Comparison of ENCODE assay signal across 14 cellular contexts in genomic region chr21:25360593-25360992, GRCh38.
DNase-seq lines count a peak whose midpoint lies in the region; ATAC-seq and TF ChIP-seq lines count a peak whose summit lies in the region.
"Had no signal": no experiment of that assay in that cellular context is flagged by ENCODE, and none has a peak within 500 bp of the region (broad histone marks: within the 10 kb centered on the region; RNA-seq: fewer than 3 reads in every experiment).

No MANE protein-coding gene starts in this region.

- TF ChIP-seq CTCF in cardiac muscle cell (IDR thresholded peaks at IDR 0.05; ENCODE audit: low read depth, low read length): peak; percentile 22
- TF ChIP-seq CTCF in left ventricle myocardium inferior (IDR thresholded peaks at IDR 0.05; ENCODE audit: borderline replicate concordance): no peak
- peak; percentile 23 for TF ChIP-seq CTCF in chondrocyte (IDR thresholded peaks at IDR 0.05)

- H3K27me3 ChIP-seq in cardiac muscle cell (no peaks in the 10 kb centered on the region), left ventricle myocardium inferior (ENCODE audit: low read depth) (peaks cover 5% of the 10 kb centered on the region)
- H3K27me3 ChIP-seq: adrenal gland, tibial artery had no signal

- ATAC-seq in GM18505 (IDR thresholded peaks at IDR 0.05; ENCODE audit: unreplicated experiment): no peak

- H3K36me3 Mint-ChIP-seq in chondrocyte (ENCODE audit: low read depth): no peaks in the 10 kb centered on the region

- H3K4me1 ChIP-seq in cardiac muscle cell (ENCODE audit: low read depth) (no peaks in the 10 kb centered on the region), left ventricle myocardium inferior (no peaks in the 10 kb centered on the region)
- H3K4me1 ChIP-seq: adrenal gland, pancreas, tibial artery had no signal

- H3K9me3 Mint-ChIP-seq in chondrocyte (ENCODE audit: low read depth): peaks cover 9% of the 10 kb centered on the region

- H3K27me3 Mint-ChIP-seq in chondrocyte (ENCODE audit: low read depth): no peaks in the 10 kb centered on the region

- H3K4me3 ChIP-seq in cardiac muscle cell (no peak overlapping the region), left ventricle myocardium inferior (no peak overlapping the region)
- H3K4me3 ChIP-seq: adrenal gland, pancreas, tibial artery had no signal

- H3K27ac ChIP-seq in cardiac muscle cell (no peak overlapping the region), left ventricle myocardium inferior (replicated peaks) (no peak overlapping the region)
- H3K27ac ChIP-seq: adrenal gland, epithelial cell of prostate, pancreas, tibial artery had no signal

- DNase-seq in cardiac muscle cell (ENCODE audit: low read depth in 1 of 2, low spot score in 1 of 2) (no peak), left ventricle myocardium inferior (no peak), Kasumi-1 (lab: John Stamatoyannopoulos, UW) (peak; percentile 29 to 33), chondrocyte (ENCODE audit: low spot score) (no peak), SHP77 treated with DMSO at 0.1 percent for 48 hours (lab: John Stamatoyannopoulos, UW) (no peak), NCI-H226 (no peak), NOMO-1 (lab: John Stamatoyannopoulos, UW; ENCODE audit: unreplicated experiment in 2 of 2) (no peak)
- DNase-seq: adrenal gland; NCI-H526; pancreas; stimulated activated CD4-positive, alpha-beta T cell treated with anti-CD3 and anti-CD28 coated beads, Interleukin-4, amount 100 ng/mL, for 4 hours; tibial artery had no signal

- H3K4me1 Mint-ChIP-seq in chondrocyte (ENCODE audit: low read depth): no peaks in the 10 kb centered on the region

- no peak overlapping the region for H3K27ac Mint-ChIP-seq in chondrocyte (ENCODE audit: unreplicated experiment)

- no peaks in the 10 kb centered on the region for H3K36me3 ChIP-seq in cardiac muscle cell
- no peaks in the 10 kb centered on the region for H3K36me3 ChIP-seq in left ventricle myocardium inferior
- H3K36me3 ChIP-seq: adrenal gland, pancreas, tibial artery had no signal

- H3K9me3 ChIP-seq in cardiac muscle cell (ENCODE audit: low read depth) (no peaks in the 10 kb centered on the region), left ventricle myocardium inferior (replicated peaks) (no peaks in the 10 kb centered on the region)
- H3K9me3 ChIP-seq: adrenal gland, pancreas, tibial artery had no signal

- no peak overlapping the region for H3K4me3 Mint-ChIP-seq in chondrocyte (ENCODE audit: unreplicated experiment)

- TF ChIP-seq POLR2A in GM18505 (IDR thresholded peaks at IDR 0.05; ENCODE audit: borderline replicate concordance, extremely low read depth, insufficient read depth, insufficient read length): no peak

- intact Hi-C loops in left ventricle myocardium inferior (cut with micrococcal nuclease): no loop called here

Comparison
In these comparisons a context has a peak if more than half of its experiments do, and no peak if none do; other contexts are left out.
1. DNase-seq: peak in Kasumi-1 (2 of 2); none in cardiac muscle cell (0 of 2), left ventricle myocardium inferior (single experiment), chondrocyte (single experiment), SHP77 treated with DMSO at 0.1 percent for 48 hours (single experiment), NCI-H226 (single experiment) and NOMO-1 (0 of 2).